In genomic region chr17:45170976-45171337, GRCh38 we compare ENCODE assay signal across 8 cellular contexts. TPM values are rescaled to one million over a fixed set of nuclear protein-coding genes. Genes with fewer than 3 reads are reported as not detected.
DNase-seq lines count a peak whose midpoint lies in the region; ATAC-seq, FAIRE-seq and TF ChIP-seq lines count a peak whose summit lies in the region.

No MANE protein-coding gene starts in this region.

- H3K4me3 ChIP-seq in body of pancreas = no peak overlapping the region
- H3K4me3 ChIP-seq in kidney (ENCODE audit: low read length in 2 of 2) = no peak overlapping the region

- H3K9me3 ChIP-seq in body of pancreas = no peaks in the 10 kb centered on the region
- no peaks in the 10 kb centered on the region for H3K9me3 ChIP-seq in kidney (ENCODE audit: control insufficient read depth in 1 of 2, low read length in 2 of 2)

- intact Hi-C loops in activated naive CD4-positive, alpha-beta T cell treated with anti-CD3 and anti-CD28 coated beads for 36 hours (cut with micrococcal nuclease) = loop anchor here (1.0 kb wide), 1 partner anchor 10 kb away; the partner anchor contains the start of gene HEXIM2
- intact Hi-C loops in body of pancreas (cut with DNase I) (no loop called here), kidney (cut with DNase I) (no loop called here)

- DNase-seq in activated naive CD4-positive, alpha-beta T cell treated with anti-CD3 and anti-CD28 coated beads, Interleukin-2, amount 50 U/mL, for 72 hours (ENCODE audit: low spot score in 2 of 2) = no peak
- no peak for DNase-seq in activated naive CD4-positive, alpha-beta T cell treated with anti-CD3 and anti-CD28 coated beads for 36 hours
- DNase-seq in body of pancreas (peak; percentile 42 to 85 (median 62)), kidney (peak; percentile 82), stromal cell of bone marrow (ENCODE audit: low read depth) (peak; percentile 92), KBM-7 (no peak), GM12892 (ENCODE audit: insufficient read length) (no peak), NCI-H82 (lab: John Stamatoyannopoulos, UW) (no peak)

- peaks cover 21% of the 10 kb centered on the region for H3K4me1 Mint-ChIP-seq in activated naive CD4-positive, alpha-beta T cell treated with anti-CD3 and anti-CD28 coated beads for 36 hours (ENCODE audit: low read depth)

- in situ Hi-C loops in KBM-7 (cut with MboI; ENCODE audit: low pct_unique_long_range_greater_than_20kb, low sequenced_read_pairs) = no loop called here

- no peak overlapping the region for H3K4me3 Mint-ChIP-seq in activated naive CD4-positive, alpha-beta T cell treated with anti-CD3 and anti-CD28 coated beads for 36 hours

- ATAC-seq in activated naive CD4-positive, alpha-beta T cell treated with anti-CD3 and anti-CD28 coated beads, Interleukin-2, amount 50 U/mL, for 72 hours = peak in 1 of 2 donors; percentile 7
- peak; percentile 43 for ATAC-seq in body of pancreas

- no peaks in the 10 kb centered on the region for H3K36me3 ChIP-seq in body of pancreas (replicated peaks in 1 of 2; ENCODE audit: insufficient read depth in 1 of 2, low read depth in 2 of 2)
- peaks cover 0 to 8% of the 10 kb centered on the region in 2 donors for H3K36me3 ChIP-seq in kidney (ENCODE audit: control insufficient read depth in 1 of 2, insufficient read depth in 2 of 2, low read length in 2 of 2)

- H3K4me1 ChIP-seq in body of pancreas = peaks cover 40% of the 10 kb centered on the region
- H3K4me1 ChIP-seq in kidney (ENCODE audit: control insufficient read depth in 1 of 2, insufficient read depth in 1 of 2, low read depth in 1 of 2, low read length in 2 of 2) = peaks cover 21 to 26% of the 10 kb centered on the region in 2 donors

- FAIRE-seq in kidney (lab: Jason Lieb, UNC) (no peak), GM12892 (lab: Jason Lieb, UNC) (no peak)

- no peaks in the 10 kb centered on the region for H3K27me3 ChIP-seq in body of pancreas

- H3K27ac Mint-ChIP-seq in activated naive CD4-positive, alpha-beta T cell treated with anti-CD3 and anti-CD28 coated beads, Interleukin-2, amount 50 U/mL, for 72 hours = peak overlapping the region; percentile 77 to 93
- H3K27ac Mint-ChIP-seq in activated naive CD4-positive, alpha-beta T cell treated with anti-CD3 and anti-CD28 coated beads for 36 hours = no peak overlapping the region

- no peaks in the 10 kb centered on the region for H3K9me3 Mint-ChIP-seq in activated naive CD4-positive, alpha-beta T cell treated with anti-CD3 and anti-CD28 coated beads, Interleukin-2, amount 50 U/mL, for 72 hours
- no peaks in the 10 kb centered on the region for H3K9me3 Mint-ChIP-seq in activated naive CD4-positive, alpha-beta T cell treated with anti-CD3 and anti-CD28 coated beads for 36 hours

- no peaks in the 10 kb centered on the region for H3K27me3 Mint-ChIP-seq in activated naive CD4-positive, alpha-beta T cell treated with anti-CD3 and anti-CD28 coated beads for 36 hours (ENCODE audit: low read depth)

- CTCF ChIA-PET in activated naive CD4-positive, alpha-beta T cell treated with anti-CD3 and anti-CD28 coated beads for 36 hours (lab: Charles Lee) = interaction anchor here (1.5 to 3.5 kb wide), 3 partner anchors 21 to 36 kb away, joined by 5 to 41 read pairs (median 23); partner anchors contain the start of genes ACBD4 and HEXIM1

- WGBS in body of pancreas, 2 donors = 39 to 43% methylated on average over 3 to 4 of the region's 4 CpGs

- TF ChIP-seq POLR2A in body of pancreas (IDR thresholded peaks at IDR 0.05) (peak in 2 of 3 donors; percentile 18 to 30), GM12892 (IDR thresholded peaks at IDR 0.05; ENCODE audit: low read depth, low read length) (no peak)

- TF ChIP-seq CTCF in body of pancreas (IDR thresholded peaks at IDR 0.05) (no peak), kidney (IDR thresholded peaks at IDR 0.05; ENCODE audit: borderline replicate concordance, extremely low read depth, insufficient read depth) (no peak)

- peak overlapping the region in 1 of 2 donors; percentile 60 for H3K9ac ChIP-seq in kidney (ENCODE audit: low read length in 2 of 2)

- no peaks in the 10 kb centered on the region for H3K36me3 Mint-ChIP-seq in activated naive CD4-positive, alpha-beta T cell treated with anti-CD3 and anti-CD28 coated beads, Interleukin-2, amount 50 U/mL, for 72 hours
- H3K36me3 Mint-ChIP-seq in activated naive CD4-positive, alpha-beta T cell treated with anti-CD3 and anti-CD28 coated beads for 36 hours (ENCODE audit: low read depth) = no peaks in the 10 kb centered on the region

- H3K27ac ChIP-seq in body of pancreas (peak overlapping the region; percentile 81 to 89 (median 86)), kidney (ENCODE audit: low read depth in 2 of 2, low read length in 2 of 2) (peak overlapping the region; percentile 94 to 97)

RNA-seq across cellular contexts. Expression of gene HEXIM2, which starts 9.3 kb away (rescaled TPM):
- total RNA-seq in activated naive CD4-positive, alpha-beta T cell treated with anti-CD3 and anti-CD28 coated beads, Interleukin-2, amount 50 U/mL, for 72 hours = 1 to 10 TPM; 6.0 to 6.3 TPM
- total RNA-seq in activated naive CD4-positive, alpha-beta T cell treated with anti-CD3 and anti-CD28 coated beads for 36 hours = 1 to 10 TPM; 3.5 TPM
- total RNA-seq in body of pancreas (10 to 100 TPM in 1 of 2 donors, 1 to 10 TPM in 1; 5.9 to 10.1 TPM), kidney (6.2 TPM)
- polyA plus RNA-seq in kidney (ENCODE audit: insufficient read depth, low read depth, low replicate concordance) = 29.1 TPM
- polyA plus RNA-seq in GM12892 (2012; ENCODE audit: missing spikeins) = 4.4 TPM

RNA-seq across cellular contexts. Expression of gene HEXIM1, which starts 22.7 kb away (rescaled TPM):
- total RNA-seq in activated naive CD4-positive, alpha-beta T cell treated with anti-CD3 and anti-CD28 coated beads, Interleukin-2, amount 50 U/mL, for 72 hours = 10 to 100 TPM; 50.9 to 93.3 TPM
- total RNA-seq in activated naive CD4-positive, alpha-beta T cell treated with anti-CD3 and anti-CD28 coated beads for 36 hours = 10 to 100 TPM; 24.3 to 24.7 TPM
- total RNA-seq in body of pancreas = 10 to 100 TPM; 13.8 to 15.3 TPM
- 34.7 TPM for total RNA-seq in kidney
- polyA plus RNA-seq in kidney (ENCODE audit: insufficient read depth, low read depth, low replicate concordance) = 25.0 TPM
- 11.4 TPM for polyA plus RNA-seq in GM12892 (2012; ENCODE audit: missing spikeins)

RNA-seq across cellular contexts. Expression of gene ACBD4, which starts 35.5 kb away (rescaled TPM):
- 10 to 100 TPM; 12.9 to 18.9 TPM for total RNA-seq in activated naive CD4-positive, alpha-beta T cell treated with anti-CD3 and anti-CD28 coated beads, Interleukin-2, amount 50 U/mL, for 72 hours
- 10 to 100 TPM; 12.3 to 12.7 TPM for total RNA-seq in activated naive CD4-positive, alpha-beta T cell treated with anti-CD3 and anti-CD28 coated beads for 36 hours
- total RNA-seq in body of pancreas (10 to 100 TPM; 20.8 to 21.1 TPM), kidney (19.2 TPM)
- 46.3 TPM for polyA plus RNA-seq in kidney (ENCODE audit: insufficient read depth, low read depth, low replicate concordance)
- polyA plus RNA-seq in GM12892 (2012; ENCODE audit: missing spikeins) = 6.1 TPM

RNA-seq across cellular contexts. Expression of gene PLCD3, which starts 38.6 kb away (rescaled TPM):
- total RNA-seq in activated naive CD4-positive, alpha-beta T cell treated with anti-CD3 and anti-CD28 coated beads, Interleukin-2, amount 50 U/mL, for 72 hours = 1 to 10 TPM; 3.9 to 7.7 TPM
- total RNA-seq in activated naive CD4-positive, alpha-beta T cell treated with anti-CD3 and anti-CD28 coated beads for 36 hours = 1 to 10 TPM; 2.4 TPM
- total RNA-seq in body of pancreas (10 to 100 TPM in 1 of 2 donors, 1 to 10 TPM in 1; 5.4 to 23.4 TPM), kidney (111 TPM)
- polyA plus RNA-seq in kidney (ENCODE audit: insufficient read depth, low read depth, low replicate concordance) = 14.8 TPM
- polyA plus RNA-seq in GM12892 (2012; ENCODE audit: missing spikeins) = 0.17 TPM

RNA-seq across cellular contexts. Expression of gene FMNL1, which starts 50.7 kb away (rescaled TPM):
- total RNA-seq in activated naive CD4-positive, alpha-beta T cell treated with anti-CD3 and anti-CD28 coated beads, Interleukin-2, amount 50 U/mL, for 72 hours = 100 to 1,000 TPM; 221 to 735 TPM
- total RNA-seq in activated naive CD4-positive, alpha-beta T cell treated with anti-CD3 and anti-CD28 coated beads for 36 hours = 100 to 1,000 TPM; 228 to 242 TPM
- total RNA-seq in body of pancreas = 1 to 10 TPM; 4.0 to 5.2 TPM
- 32.9 TPM for total RNA-seq in kidney
- 2.3 TPM for polyA plus RNA-seq in kidney (ENCODE audit: insufficient read depth, low read depth, low replicate concordance)
- 54.8 TPM for polyA plus RNA-seq in GM12892 (2012; ENCODE audit: missing spikeins)

Comparison
In these comparisons a context has a peak if more than half of its experiments do, and no peak if none do; other contexts are left out.
1. DNase-seq: peak in body of pancreas (4 of 4), kidney (single experiment) and stromal cell of bone marrow (single experiment); none in activated naive CD4-positive, alpha-beta T cell treated with anti-CD3 and anti-CD28 coated beads, Interleukin-2, amount 50 U/mL, for 72 hours (0 of 2), activated naive CD4-positive, alpha-beta T cell treated with anti-CD3 and anti-CD28 coated beads for 36 hours (single experiment), KBM-7 (single experiment), GM12892 (single experiment) and NCI-H82 (single experiment).